ENCODE assay signal across 10 cellular contexts in genomic region chr12:54680374-54680773, GRCh38. TPM values are rescaled to one million over a fixed set of nuclear protein-coding genes. Genes with fewer than 3 reads are reported as not detected.
A peak's percentile ranks its signal among the peaks of the same experiment; 100 is the strongest.
DNase-seq lines count a peak whose midpoint lies in the region; ATAC-seq, FAIRE-seq and TF ChIP-seq lines count a peak whose summit lies in the region.
"Had no signal": no experiment of that assay in that cellular context is flagged by ENCODE, and none has a peak within 500 bp of the region (broad histone marks: within the 10 kb centered on the region; RNA-seq: fewer than 3 reads in every experiment).

No MANE protein-coding gene starts in this region.

- CTCF ChIA-PET in GM12878 (lab: Yijun Ruan, JAX), result interaction anchor here (0.8 to 5.2 kb wide), 6 partner anchors 8 to 66 kb away, joined by 3 to 26 read pairs (median 4); no protein-coding TSS in a partner anchor

- H3K4me2 ChIP-seq in GM23338 (no peak overlapping the region; the same call in 1 of the 2 replicates), GM12878 (ENCODE audit: control insufficient read depth, insufficient read depth) (no peak overlapping the region)

- H3K36me3 ChIP-seq in GM23338 (ENCODE audit: insufficient read depth), result no peaks in the 10 kb centered on the region
- H3K36me3 ChIP-seq in GM12878 (ENCODE audit: control insufficient read depth in 2 of 2, insufficient read depth in 2 of 2, low read length in 1 of 2), result no peaks in the 10 kb centered on the region

- H3K9me3 Mint-ChIP-seq in GM23338, result no peaks in the 10 kb centered on the region
- H3K9me3 Mint-ChIP-seq in natural killer cell treated with Interleukin-12 subunit alpha and Interleukin-12 subunit beta and Interleukin-15 and Interleukin-18, amount 100 ng/mL, for 72 hours, result no peaks in the 10 kb centered on the region

- DNase-seq in GM10266 (ENCODE audit: extremely low spot score) (peak; percentile 19), GM23338 (ENCODE audit: low spot score) (peak; percentile 88), NAMALWA (ENCODE audit: low spot score) (peak; percentile 67), GM12878 (ENCODE audit: low read depth, low spot score) (no peak), cerebellar cortex (ENCODE audit: low spot score) (no peak), SK-N-DZ (ENCODE audit: low spot score) (no peak)
- DNase-seq in natural killer cell treated with Interleukin-12 subunit alpha and Interleukin-12 subunit beta and Interleukin-15 and Interleukin-18, amount 100 ng/mL, for 72 hours (ENCODE audit: low spot score), result no peak

- H3K9me3 ChIP-seq in GM12878 (replicated peaks; ENCODE audit: control insufficient read depth, insufficient read depth, low read length), result no peaks in the 10 kb centered on the region

- H3K4me3 Mint-ChIP-seq in GM23338, result no peak overlapping the region
- no peak overlapping the region for H3K4me3 Mint-ChIP-seq in natural killer cell treated with Interleukin-12 subunit alpha and Interleukin-12 subunit beta and Interleukin-15 and Interleukin-18, amount 100 ng/mL, for 72 hours

- no peak overlapping the region for H3K27ac Mint-ChIP-seq in GM23338
- no peak overlapping the region for H3K27ac Mint-ChIP-seq in natural killer cell treated with Interleukin-12 subunit alpha and Interleukin-12 subunit beta and Interleukin-15 and Interleukin-18, amount 100 ng/mL, for 72 hours

- H3K27me3 ChIP-seq in GM23338 (ENCODE audit: insufficient read depth) (no peaks in the 10 kb centered on the region), GM12878 (replicated peaks in 1 of 2; ENCODE audit: control insufficient read depth in 2 of 2, insufficient read depth in 2 of 2, low read length in 1 of 2) (no peaks in the 10 kb centered on the region; a peak in 2 of 4 replicates)

- 2% methylated on average over 3 of the region's 3 CpGs for WGBS in GM12878 (ENCODE audit: insufficient coverage, insufficient replicate concordance, low lambda C conversion rate, missing lambda C conversion rate)

- H3K4me1 ChIP-seq in GM23338 (ENCODE audit: insufficient read depth) (peaks cover 55% of the 10 kb centered on the region), GM12878 (ENCODE audit: control insufficient read depth, insufficient read depth, low read length) (no peaks in the 10 kb centered on the region)

- peaks cover 18% of the 10 kb centered on the region; the same call in 1 of the 2 replicates for H3K9me2 ChIP-seq in GM23338 (ENCODE audit: insufficient read depth)

- H4K20me1 ChIP-seq in GM23338 (replicated peaks; ENCODE audit: insufficient read depth) (no peaks in the 10 kb centered on the region), GM12878 (ENCODE audit: control insufficient read depth, insufficient read depth) (no peaks in the 10 kb centered on the region)

- RAD21 ChIA-PET in GM12878 (lab: Charles Lee; ENCODE audit: unreplicated experiment), result interaction anchor here (1.4 kb wide), 1 partner anchor 21 kb away, joined by 4 read pairs; no protein-coding TSS in a partner anchor

- POLR2A ChIA-PET in GM12878 (lab: Charles Lee), result interaction anchor here (0.7 kb wide), 1 partner anchor 75 kb away, joined by 4 read pairs; no protein-coding TSS in a partner anchor

- H3K9ac ChIP-seq in GM12878 (ENCODE audit: control insufficient read depth, insufficient read depth, low read length), result no peak overlapping the region

- intact Hi-C loops in GM12878 (cut with micrococcal nuclease; ENCODE audit: unreplicated experiment), result no loop called here

- SMC1A ChIA-PET in GM12878 (lab: Charles Lee; ENCODE audit: uncharacterized antibody, unreplicated experiment), result interaction anchor here (0.8 to 1.2 kb wide), 2 partner anchors 13 to 22 kb away, joined by 3 read pairs; no protein-coding TSS in a partner anchor

- no TSS peak for BruUV-seq in GM12878 (replicated peaks; lab: Mats Ljungman, UMichigan)

- H2AFZ ChIP-seq in GM23338 (no peak overlapping the region), GM12878 (ENCODE audit: control insufficient read depth, low read depth, low read length) (no peak overlapping the region)

- no peaks in the 10 kb centered on the region for H3K36me3 Mint-ChIP-seq in GM23338 (ENCODE audit: low read depth)
- no peaks in the 10 kb centered on the region for H3K36me3 Mint-ChIP-seq in natural killer cell treated with Interleukin-12 subunit alpha and Interleukin-12 subunit beta and Interleukin-15 and Interleukin-18, amount 100 ng/mL, for 72 hours

- H3K4me3 ChIP-seq in GM23338 (no peak overlapping the region), GM12878 (no peak overlapping the region)

- no peak for TF ChIP-seq POLR2A in GM12878 (IDR thresholded peaks at IDR 0.05; ENCODE audit: low read depth, low read length)

- no peak for FAIRE-seq in GM12878 (lab: Jason Lieb, UNC)

- peaks cover 57% of the 10 kb centered on the region for H3K4me1 Mint-ChIP-seq in GM23338
- H3K4me1 Mint-ChIP-seq in natural killer cell treated with Interleukin-12 subunit alpha and Interleukin-12 subunit beta and Interleukin-15 and Interleukin-18, amount 100 ng/mL, for 72 hours (ENCODE audit: low read depth in 2 of 2), result peaks cover 0 to 4% of the 10 kb centered on the region in 2 donors

- H3K27me3 Mint-ChIP-seq in GM23338 (ENCODE audit: insufficient read depth, low read depth, poor library complexity), result peaks cover 12% of the 10 kb centered on the region
- peaks cover 47 to 69% of the 10 kb centered on the region in 2 donors for H3K27me3 Mint-ChIP-seq in natural killer cell treated with Interleukin-12 subunit alpha and Interleukin-12 subunit beta and Interleukin-15 and Interleukin-18, amount 100 ng/mL, for 72 hours

- TF ChIP-seq CTCF in GM10266 (IDR thresholded peaks at IDR 0.05; ENCODE audit: control insufficient read depth, insufficient read depth, low read depth, missing control alignments) (peak; percentile 50), GM23338 (conservative IDR thresholded peaks at IDR 0.05; ENCODE audit: low read depth in 2 of 2) (peak; percentile 66 to 69), GM12878 (IDR thresholded peaks at IDR 0.05 in 2 of 3, conservative IDR thresholded peaks at IDR 0.05 in 1 of 3; ENCODE audit: control insufficient read depth in 2 of 3, extremely low read depth in 1 of 3, insufficient read depth in 1 of 3, low read depth in 3 of 3, low read length in 3 of 3) (peak; percentile 45 to 75 (median 55))

- peak; percentile 80 for ATAC-seq in GM23338
- ATAC-seq in GM12878, result peak; percentile 94
- ATAC-seq in natural killer cell treated with Interleukin-12 subunit alpha and Interleukin-12 subunit beta and Interleukin-15 and Interleukin-18, amount 100 ng/mL, for 72 hours, result peak; percentile 53 to 61
- ATAC-seq in HG02642 (IDR thresholded peaks at IDR 0.05; ENCODE audit: poor library complexity, unreplicated experiment), result no peak

- TF ChIP-seq RAD21 in GM12878 (IDR thresholded peaks at IDR 0.05; ENCODE audit: insufficient read depth, low read depth, low read length), result no peak

- no peaks in the 10 kb centered on the region for H3K79me2 ChIP-seq in GM23338 (replicated peaks; ENCODE audit: insufficient read depth)
- no peaks in the 10 kb centered on the region for H3K79me2 ChIP-seq in GM12878 (ENCODE audit: control insufficient read depth, insufficient read depth, low read length)

- peaks cover 4% of the 10 kb centered on the region; the same call in 1 of the 2 replicates for H3F3A ChIP-seq in GM23338 (replicated peaks; ENCODE audit: low read depth)

- TF ChIP-seq EP300 in GM12878 (IDR thresholded peaks at IDR 0.05; ENCODE audit: borderline replicate concordance in 1 of 2, control insufficient read depth in 1 of 2, low read depth in 2 of 2, low read length in 2 of 2), result no peak

- no peak overlapping the region for H3K27ac ChIP-seq in GM23338 (ENCODE audit: low read depth)
- H3K27ac ChIP-seq in GM12878 (ENCODE audit: control insufficient read depth, insufficient read depth), result no peak overlapping the region

- in situ Hi-C loops in GM12878 (cut with MboI), result no loop called here

RNA-seq across cellular contexts. Expression of gene DCD, which starts 32.2 kb away (rescaled TPM):
- not detected in 2 replicates for total RNA-seq in GM23338 (2014; rRNA removed; shearing (Covaris generic))
- polyA plus RNA-seq in GM23338 (2016; fragmentation: Nextera tagmentation; extraction: Ambion mirVana) (not detected in 2 replicates), GM12878 (2011; rRNA removed) (not detected in 2 replicates), GM12878 (2014; fragmentation: Illumina TruSeq; extraction: Trizol) (not detected in 2 replicates), GM12878 (2014; fragmentation: Nextera tagmentation; extraction: Ambion mirVana) (not detected), GM12878 (2014; rRNA removed) (not detected in 2 replicates), GM12878 (2016; fragmentation: Nextera tagmentation; extraction: Ambion mirVana) (not detected)
- not detected in 2 replicates for total RNA-seq in GM12878 (2013; cell fraction: nucleolus; rRNA removed)
- total RNA-seq in GM12878 (2014; rRNA removed) (not detected in 2 replicates), GM12878 (2014; rRNA removed; fragmentation: Illumina TruSeq; extraction: Trizol) (not detected in 2 replicates), GM12878 (2021) (not detected in 2 replicates)
- not detected for polyA plus RNA-seq in GM12878 (2011; ENCODE audit: low read depth)
- polyA plus RNA-seq in GM12878 (2011; cell fraction: cytosol; rRNA removed), result not detected in 2 replicates
- polyA plus RNA-seq in GM12878 (2011; cell fraction: nucleus; rRNA removed), result not detected in 2 replicates
- polyA plus RNA-seq in GM12878 (2012), result not detected in 2 replicates
- polyA minus RNA-seq in GM12878 (2011; rRNA and poly(A)+ RNA removed), result not detected in 2 replicates
- not detected in 2 replicates for polyA minus RNA-seq in GM12878 (2011; cell fraction: cytosol; rRNA and poly(A)+ RNA removed)
- polyA minus RNA-seq in GM12878 (2011; cell fraction: nucleus; rRNA and poly(A)+ RNA removed), result not detected in 2 replicates
- total RNA-seq in natural killer cell treated with Interleukin-12 subunit alpha and Interleukin-12 subunit beta and Interleukin-15 and Interleukin-18, amount 100 ng/mL, for 72 hours, result not detected
- not detected in 2 replicates for polyA plus RNA-seq in SK-N-DZ (2014; cell fraction: cytosol; rRNA removed)
- polyA plus RNA-seq in SK-N-DZ (2014; cell fraction: nucleus; rRNA removed), result not detected in 2 replicates
- total RNA-seq: T-helper 2 cell treated with Interferon-gamma antibody and Interleukin-4, amounts not matched to agents 100 ng/mL and 5 ng/mL, for 36 hours had no signal
- polyA plus RNA-seq: neural cell had no signal

RNA-seq across cellular contexts. Expression of gene LACRT, which starts 45.7 kb away (rescaled TPM):
- not detected in 2 replicates for total RNA-seq in GM23338 (2014; rRNA removed; shearing (Covaris generic))
- polyA plus RNA-seq in GM23338 (2016; fragmentation: Nextera tagmentation; extraction: Ambion mirVana) (not detected in 2 replicates), GM12878 (2011; rRNA removed) (not detected in 2 replicates), GM12878 (2014; fragmentation: Illumina TruSeq; extraction: Trizol) (not detected in 2 replicates), GM12878 (2014; fragmentation: Nextera tagmentation; extraction: Ambion mirVana) (not detected), GM12878 (2014; rRNA removed) (not detected in 2 replicates), GM12878 (2016; fragmentation: Nextera tagmentation; extraction: Ambion mirVana) (not detected)
- total RNA-seq in GM12878 (2013; cell fraction: nucleolus; rRNA removed), result not detected in 2 replicates
- total RNA-seq in GM12878 (2014; rRNA removed) (not detected in 2 replicates), GM12878 (2014; rRNA removed; fragmentation: Illumina TruSeq; extraction: Trizol) (not detected in 2 replicates), GM12878 (2021) (not detected in 2 replicates)
- not detected for polyA plus RNA-seq in GM12878 (2011; ENCODE audit: low read depth)
- polyA plus RNA-seq in GM12878 (2011; cell fraction: cytosol; rRNA removed), result not detected in 2 replicates
- polyA plus RNA-seq in GM12878 (2011; cell fraction: nucleus; rRNA removed), result not detected in 2 replicates
- polyA plus RNA-seq in GM12878 (2012), result not detected in 2 replicates
- polyA minus RNA-seq in GM12878 (2011; rRNA and poly(A)+ RNA removed), result not detected in 2 replicates
- not detected in 2 replicates for polyA minus RNA-seq in GM12878 (2011; cell fraction: cytosol; rRNA and poly(A)+ RNA removed)
- not detected in 2 replicates for polyA minus RNA-seq in GM12878 (2011; cell fraction: nucleus; rRNA and poly(A)+ RNA removed)
- not detected for total RNA-seq in natural killer cell treated with Interleukin-12 subunit alpha and Interleukin-12 subunit beta and Interleukin-15 and Interleukin-18, amount 100 ng/mL, for 72 hours
- not detected in 2 replicates for polyA plus RNA-seq in SK-N-DZ (2014; cell fraction: cytosol; rRNA removed)
- polyA plus RNA-seq in SK-N-DZ (2014; cell fraction: nucleus; rRNA removed), result not detected in 2 replicates
- total RNA-seq: T-helper 2 cell treated with Interferon-gamma antibody and Interleukin-4, amounts not matched to agents 100 ng/mL and 5 ng/mL, for 36 hours had no signal
- polyA plus RNA-seq: neural cell had no signal

Comparison
In these comparisons a context has a peak if more than half of its experiments do, and no peak if none do; other contexts are left out.
1. DNase-seq: peak in GM10266 (single experiment), GM23338 (single experiment) and NAMALWA (single experiment); none in GM12878 (single experiment), natural killer cell treated with Interleukin-12 subunit alpha and Interleukin-12 subunit beta and Interleukin-15 and Interleukin-18, amount 100 ng/mL, for 72 hours (single experiment), cerebellar cortex (single experiment) and SK-N-DZ (single experiment).
2. Peak in every context shown above with its lines, with median percentiles within 50 percentile points of each other: CTCF ChIP-seq.